Comparison of ENCODE assay signal across 28 cellular contexts in genomic region chr16:87255866-87256265, GRCh38.
"Had no signal": no experiment of that assay in that cellular context is flagged by ENCODE, and none has a peak within 500 bp of the region (broad histone marks: within the 10 kb centered on the region; RNA-seq: fewer than 3 reads in every experiment).

No MANE protein-coding gene starts in this region.

- H3K4me1 ChIP-seq: adrenal gland, body of pancreas, colonic mucosa had no signal

- H3K27ac Mint-ChIP-seq: activated CD4-positive, alpha-beta memory T cell treated with anti-CD3 and anti-CD28 coated beads, Interleukin-2, amount 10 ng/mL, durations not matched to agents 7 days and 5 days; activated CD4-positive, alpha-beta T cell treated with anti-CD3 and anti-CD28 coated beads for 36 hours; activated CD4-positive, alpha-beta T cell treated with anti-CD3 and anti-CD28 coated beads, Interleukin-2, amount 10 ng/mL, durations not matched to agents 7 days and 5 days; activated naive CD4-positive, alpha-beta T cell treated with anti-CD3 and anti-CD28 coated beads for 36 hours; activated naive CD4-positive, alpha-beta T cell treated with anti-CD3 and anti-CD28 coated beads, Interleukin-2, amount 50 U/mL, for 24 hours; activated naive CD8-positive, alpha-beta T cell treated with anti-CD3 and anti-CD28 coated beads for 36 hours; activated naive CD8-positive, alpha-beta T cell treated with anti-CD3 and anti-CD28 coated beads, Interleukin-2, amount 50 U/mL, for 24 hours; activated T-cell treated with anti-CD3 and anti-CD28 coated beads, Interleukin-2, amount 50 U/mL, for 24 hours; activated T-cell treated with anti-CD3 and anti-CD28 coated beads, Interleukin-2, amount 50 U/mL, for 72 hours; T-helper 17 cell; T-helper 2 cell treated with Interferon-gamma antibody and Interleukin-4, amounts not matched to agents 5 μg/mL and 100 μg/mL, for 36 hours had no signal

- H3K27me3 Mint-ChIP-seq: activated CD4-positive, alpha-beta memory T cell treated with anti-CD3 and anti-CD28 coated beads, Interleukin-2, amount 10 ng/mL, durations not matched to agents 7 days and 5 days; activated CD4-positive, alpha-beta T cell treated with anti-CD3 and anti-CD28 coated beads for 36 hours; activated CD4-positive, alpha-beta T cell treated with anti-CD3 and anti-CD28 coated beads, Interleukin-2, amount 10 ng/mL, durations not matched to agents 7 days and 5 days; activated naive CD4-positive, alpha-beta T cell treated with anti-CD3 and anti-CD28 coated beads, Interleukin-2, amount 50 U/mL, for 24 hours; activated naive CD8-positive, alpha-beta T cell treated with anti-CD3 and anti-CD28 coated beads for 36 hours; activated naive CD8-positive, alpha-beta T cell treated with anti-CD3 and anti-CD28 coated beads, Interleukin-2, amount 50 U/mL, for 24 hours; activated T-cell treated with anti-CD3 and anti-CD28 coated beads, Interleukin-2, amount 50 U/mL, for 24 hours; T-helper 17 cell had no signal

- H3K4me3 Mint-ChIP-seq: activated CD4-positive, alpha-beta memory T cell treated with anti-CD3 and anti-CD28 coated beads, Interleukin-2, amount 10 ng/mL, durations not matched to agents 7 days and 5 days; activated CD4-positive, alpha-beta T cell treated with anti-CD3 and anti-CD28 coated beads for 36 hours; activated CD4-positive, alpha-beta T cell treated with anti-CD3 and anti-CD28 coated beads, Interleukin-2, amount 10 ng/mL, durations not matched to agents 7 days and 5 days; activated naive CD4-positive, alpha-beta T cell treated with anti-CD3 and anti-CD28 coated beads for 36 hours; activated naive CD4-positive, alpha-beta T cell treated with anti-CD3 and anti-CD28 coated beads, Interleukin-2, amount 50 U/mL, for 24 hours; activated naive CD8-positive, alpha-beta T cell treated with anti-CD3 and anti-CD28 coated beads for 36 hours; activated naive CD8-positive, alpha-beta T cell treated with anti-CD3 and anti-CD28 coated beads, Interleukin-2, amount 50 U/mL, for 24 hours; activated T-cell treated with anti-CD3 and anti-CD28 coated beads, Interleukin-2, amount 50 U/mL, for 24 hours; activated T-cell treated with anti-CD3 and anti-CD28 coated beads, Interleukin-2, amount 50 U/mL, for 72 hours; T-helper 17 cell; T-helper 2 cell treated with Interferon-gamma antibody and Interleukin-4, amounts not matched to agents 5 μg/mL and 100 μg/mL, for 36 hours had no signal

- H3K9me3 ChIP-seq: adrenal gland, body of pancreas, colonic mucosa had no signal

- H3K36me3 Mint-ChIP-seq: activated naive CD4-positive, alpha-beta T cell treated with anti-CD3 and anti-CD28 coated beads, Interleukin-2, amount 50 U/mL, for 24 hours; activated naive CD8-positive, alpha-beta T cell treated with anti-CD3 and anti-CD28 coated beads for 36 hours had no signal

- H3K4me1 Mint-ChIP-seq: activated CD4-positive, alpha-beta T cell treated with anti-CD3 and anti-CD28 coated beads for 36 hours; activated CD4-positive, alpha-beta T cell treated with anti-CD3 and anti-CD28 coated beads, Interleukin-2, amount 10 ng/mL, durations not matched to agents 7 days and 5 days; activated naive CD4-positive, alpha-beta T cell treated with anti-CD3 and anti-CD28 coated beads, Interleukin-2, amount 50 U/mL, for 24 hours; activated naive CD8-positive, alpha-beta T cell treated with anti-CD3 and anti-CD28 coated beads for 36 hours; T-helper 17 cell had no signal

- H3K4me3 ChIP-seq: adrenal gland, body of pancreas, colonic mucosa had no signal

- H3K36me3 ChIP-seq: adrenal gland, colonic mucosa, WERI-Rb-1 had no signal

- H3K27me3 ChIP-seq: adrenal gland, body of pancreas, colonic mucosa had no signal

- H3K27ac ChIP-seq: adrenal gland, body of pancreas, colonic mucosa, WERI-Rb-1 had no signal

- ATAC-seq: activated CD4-positive, alpha-beta T cell treated with anti-CD3 and anti-CD28 coated beads for 36 hours; activated naive CD8-positive, alpha-beta T cell treated with anti-CD3 and anti-CD28 coated beads, Interleukin-2, amount 50 U/mL, for 24 hours; activated T-cell treated with anti-CD3 and anti-CD28 coated beads, Interleukin-2, amount 50 U/mL, for 72 hours; body of pancreas; esophagus mucosa; T-helper 17 cell had no signal

- DNase-seq: activated CD4-positive, alpha-beta memory T cell treated with anti-CD3 and anti-CD28 coated beads, Interleukin-2, amount 10 ng/mL, durations not matched to agents 7 days and 5 days; activated CD4-positive, alpha-beta T cell treated with anti-CD3 and anti-CD28 coated beads for 36 hours; activated CD4-positive, alpha-beta T cell treated with anti-CD3 and anti-CD28 coated beads, Interleukin-2, amount 10 ng/mL, durations not matched to agents 7 days and 5 days; activated CD4-positive, alpha-beta T cell treated with anti-CD3 and anti-CD28 coated beads, Interleukin-2, amount 50 U/mL, for 4 hours; activated CD4-positive, CD25-positive, alpha-beta regulatory T cell; activated CD4-positive, CD25-positive, alpha-beta regulatory T cell treated with anti-CD3 and anti-CD28 coated beads, Interleukin-2, amount 50 U/mL, for 72 hours; activated CD8-positive, alpha-beta memory T cell treated with anti-CD3 and anti-CD28 coated beads, Interleukin-2, amount 50 U/mL, for 48 hours; activated naive CD4-positive, alpha-beta T cell treated with anti-CD3 and anti-CD28 coated beads for 36 hours; activated naive CD8-positive, alpha-beta T cell treated with anti-CD3 and anti-CD28 coated beads for 36 hours; activated naive CD8-positive, alpha-beta T cell treated with anti-CD3 and anti-CD28 coated beads, Interleukin-2, amount 50 U/mL, for 24 hours; activated T-cell treated with anti-CD3 and anti-CD28 coated beads for 4 hours; activated T-cell treated with anti-CD3 and anti-CD28 coated beads, Interleukin-2, amount 50 U/mL, for 24 hours; activated T-cell treated with anti-CD3 and anti-CD28 coated beads, Interleukin-2, amount 50 U/mL, for 72 hours; adrenal gland; amygdala; body of pancreas; caudate nucleus; colonic mucosa; effector CD8-positive, alpha-beta T cell; foreskin fibroblast; head of caudate nucleus; T-helper 1 cell; T-helper 17 cell; T1000; WERI-Rb-1 had no signal
